27 cellular contexts compared by ENCODE assay signal in the genomic region with DNA sequence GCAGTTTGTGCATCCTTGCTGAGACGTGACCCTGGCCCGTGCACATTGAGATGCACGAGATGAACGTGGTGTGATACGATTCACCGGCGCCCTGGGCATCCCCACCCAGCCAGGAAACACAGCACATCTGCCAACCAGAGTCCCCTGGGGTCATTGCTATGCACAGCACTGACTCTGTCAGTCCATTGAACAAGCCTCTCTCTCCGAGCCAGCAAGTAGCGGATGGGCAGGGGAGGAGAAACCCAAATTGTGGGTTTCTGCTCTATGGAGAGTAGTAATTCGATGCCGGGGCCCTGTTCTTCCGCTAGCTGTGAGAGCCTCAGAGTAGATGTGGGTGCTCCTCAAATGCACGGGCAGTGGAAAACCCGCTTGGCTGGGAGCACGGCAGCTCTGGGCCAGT.
"Had no signal": no experiment of that assay in that cellular context is flagged by ENCODE, and none has a peak within 500 bp of the region (broad histone marks: within the 10 kb centered on the region; RNA-seq: fewer than 3 reads in every experiment).

No MANE protein-coding gene starts in this region.

- H3K36me3 ChIP-seq: breast epithelium, gastroesophageal sphincter, sigmoid colon, uterus had no signal

- H3K79me2 ChIP-seq: hepatocyte had no signal

- H3K27ac ChIP-seq: breast epithelium, gastroesophageal sphincter, hepatocyte, pancreas, psoas muscle, sigmoid colon, uterus had no signal

- DNase-seq: activated CD4-positive, alpha-beta memory T cell treated with anti-CD3 and anti-CD28 coated beads, Interleukin-2, amount 10 ng/mL, durations not matched to agents 7 days and 5 days; activated CD4-positive, alpha-beta T cell treated with anti-CD3 and anti-CD28 coated beads for 1 hour; activated CD4-positive, alpha-beta T cell treated with anti-CD3 and anti-CD28 coated beads, Interleukin-2, amount 10 ng/mL, durations not matched to agents 7 days and 5 days; activated gamma-delta T cell treated with Interleukin-2 at 50 U/mL for 16 hours; activated naive CD8-positive, alpha-beta T cell treated with anti-CD3 and anti-CD28 coated beads, Interleukin-2, amount 50 U/mL, for 24 hours; activated T-cell treated with anti-CD3 and anti-CD28 coated beads, Interleukin-2, amount 50 U/mL, for 4 hours; central memory CD4-positive, alpha-beta T cell; left colon; mammary epithelial cell; naive B cell; nucleus accumbens; sigmoid colon; small intestine; stimulated activated CD4-positive, alpha-beta T cell treated with anti-CD3 and anti-CD28 coated beads, Interleukin-4, amount 100 ng/mL, for 24 hours; stimulated activated naive CD8-positive, alpha-beta T cell treated with anti-CD3 and anti-CD28 coated beads, Interleukin-15, amount 100 ng/mL, for 72 hours; substantia nigra; uterus had no signal

- H3K4me1 ChIP-seq: breast epithelium, gastroesophageal sphincter, pancreas, psoas muscle, sigmoid colon, uterus had no signal

- H2AFZ ChIP-seq: hepatocyte had no signal

- H3K4me3 Mint-ChIP-seq: activated CD4-positive, alpha-beta memory T cell treated with anti-CD3 and anti-CD28 coated beads, Interleukin-2, amount 10 ng/mL, durations not matched to agents 7 days and 5 days; activated CD4-positive, alpha-beta T cell treated with anti-CD3 and anti-CD28 coated beads, Interleukin-2, amount 10 ng/mL, durations not matched to agents 7 days and 5 days; activated naive CD4-positive, alpha-beta T cell treated with anti-CD3 and anti-CD28 coated beads, Interleukin-2, amount 50 U/mL, for 24 hours; activated naive CD8-positive, alpha-beta T cell treated with anti-CD3 and anti-CD28 coated beads, Interleukin-2, amount 50 U/mL, for 24 hours; activated T-cell treated with anti-CD3 and anti-CD28 coated beads, Interleukin-2, amount 50 U/mL, for 4 hours; activated T-helper 17 cell treated with anti-CD3 and anti-CD28 coated beads, Interleukin-2, amount 50 U/mL, for 72 hours; naive B cell; neural crest cell; stimulated activated memory B cell treated with anti-CD40 and anti-IgM and Interleukin-4, amounts not matched to agents 10 μg/mL and 1 μg/mL and 100 μg/mL, for 72 hours; stimulated activated naive CD8-positive, alpha-beta T cell treated with anti-CD3 and anti-CD28 coated beads, Interleukin-15, amount 100 ng/mL, for 72 hours; type B pancreatic cell had no signal

- H3K27me3 ChIP-seq: breast epithelium, hepatocyte, pancreas, uterus had no signal

- H3K9me3 ChIP-seq: pancreas had no signal

- H3K9me3 Mint-ChIP-seq: type B pancreatic cell had no signal

- H3K27ac Mint-ChIP-seq: activated CD4-positive, alpha-beta memory T cell treated with anti-CD3 and anti-CD28 coated beads, Interleukin-2, amount 10 ng/mL, durations not matched to agents 7 days and 5 days; activated CD4-positive, alpha-beta T cell treated with anti-CD3 and anti-CD28 coated beads, Interleukin-2, amount 10 ng/mL, durations not matched to agents 7 days and 5 days; activated naive CD4-positive, alpha-beta T cell treated with anti-CD3 and anti-CD28 coated beads, Interleukin-2, amount 50 U/mL, for 24 hours; activated naive CD8-positive, alpha-beta T cell treated with anti-CD3 and anti-CD28 coated beads, Interleukin-2, amount 50 U/mL, for 24 hours; activated T-helper 17 cell treated with anti-CD3 and anti-CD28 coated beads, Interleukin-2, amount 50 U/mL, for 72 hours; naive B cell; stimulated activated memory B cell treated with anti-CD40 and anti-IgM and Interleukin-4, amounts not matched to agents 10 μg/mL and 1 μg/mL and 100 μg/mL, for 72 hours; stimulated activated naive CD8-positive, alpha-beta T cell treated with anti-CD3 and anti-CD28 coated beads, Interleukin-15, amount 100 ng/mL, for 72 hours; type B pancreatic cell had no signal

- H3K36me3 Mint-ChIP-seq: activated naive CD4-positive, alpha-beta T cell treated with anti-CD3 and anti-CD28 coated beads, Interleukin-2, amount 50 U/mL, for 24 hours; stimulated activated memory B cell treated with anti-CD40 and anti-IgM and Interleukin-4, amounts not matched to agents 10 μg/mL and 1 μg/mL and 100 μg/mL, for 72 hours had no signal

- H3K4me2 ChIP-seq: hepatocyte had no signal

- H3K27me3 Mint-ChIP-seq: stimulated activated memory B cell treated with anti-CD40 and anti-IgM and Interleukin-4, amounts not matched to agents 10 μg/mL and 1 μg/mL and 100 μg/mL, for 72 hours; type B pancreatic cell had no signal

- ATAC-seq: activated naive CD8-positive, alpha-beta T cell treated with anti-CD3 and anti-CD28 coated beads, Interleukin-2, amount 50 U/mL, for 24 hours; activated T-cell treated with anti-CD3 and anti-CD28 coated beads, Interleukin-2, amount 50 U/mL, for 4 hours; activated T-helper 17 cell treated with anti-CD3 and anti-CD28 coated beads, Interleukin-2, amount 50 U/mL, for 72 hours; gastroesophageal sphincter; left colon; pancreas; psoas muscle; stimulated activated memory B cell treated with anti-CD40 and anti-IgM and Interleukin-4, amounts not matched to agents 10 μg/mL and 1 μg/mL and 100 μg/mL, for 72 hours; stimulated activated naive CD8-positive, alpha-beta T cell treated with anti-CD3 and anti-CD28 coated beads, Interleukin-15, amount 100 ng/mL, for 72 hours had no signal

- H3K4me3 ChIP-seq: breast epithelium, gastroesophageal sphincter, hepatocyte, pancreas, psoas muscle, sigmoid colon, uterus had no signal

- H3K4me1 Mint-ChIP-seq: activated CD4-positive, alpha-beta memory T cell treated with anti-CD3 and anti-CD28 coated beads, Interleukin-2, amount 10 ng/mL, durations not matched to agents 7 days and 5 days; activated CD4-positive, alpha-beta T cell treated with anti-CD3 and anti-CD28 coated beads, Interleukin-2, amount 10 ng/mL, durations not matched to agents 7 days and 5 days; activated naive CD4-positive, alpha-beta T cell treated with anti-CD3 and anti-CD28 coated beads, Interleukin-2, amount 50 U/mL, for 24 hours; activated naive CD8-positive, alpha-beta T cell treated with anti-CD3 and anti-CD28 coated beads, Interleukin-2, amount 50 U/mL, for 24 hours; activated T-helper 17 cell treated with anti-CD3 and anti-CD28 coated beads, Interleukin-2, amount 50 U/mL, for 72 hours; naive B cell; neural crest cell; stimulated activated memory B cell treated with anti-CD40 and anti-IgM and Interleukin-4, amounts not matched to agents 10 μg/mL and 1 μg/mL and 100 μg/mL, for 72 hours; stimulated activated naive CD8-positive, alpha-beta T cell treated with anti-CD3 and anti-CD28 coated beads, Interleukin-15, amount 100 ng/mL, for 72 hours had no signal
